Comparison of ENCODE assay signal across 8 cellular contexts in the genomic region with DNA sequence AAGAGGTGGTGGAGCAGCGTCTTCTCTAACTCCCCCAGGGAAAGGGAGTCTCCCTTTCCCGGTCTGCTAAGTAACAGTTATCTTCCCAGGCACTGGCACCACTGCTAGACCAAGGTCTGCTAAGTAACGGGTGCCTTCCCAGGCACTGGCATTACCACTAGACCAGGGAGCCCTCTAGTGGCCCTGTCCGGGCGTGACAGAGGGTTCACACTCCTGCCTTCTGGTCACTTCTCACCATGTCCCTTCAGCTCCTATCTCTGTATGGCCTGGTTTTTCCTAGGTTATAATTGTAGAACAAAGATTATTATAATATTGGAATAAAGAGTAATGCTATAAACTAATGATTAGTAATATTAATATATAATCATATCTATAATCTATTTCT. TPM values are rescaled to one million over a fixed set of nuclear protein-coding genes. Genes with fewer than 3 reads are reported as not detected.
DNase-seq lines count a peak whose midpoint lies in the region; ATAC-seq and TF ChIP-seq lines count a peak whose summit lies in the region.
"Not testable (repeated sequence)": the region's sequence is repeated elsewhere in the genome, so short reads cannot be mapped to it uniquely, and the experiment has no call there.

No MANE protein-coding gene starts in this region.

- DNase-seq in AML-193 (lab: John Stamatoyannopoulos, UW) (peak; percentile 26 to 48), NCI-H2196 treated with DMSO at 0.1 percent for 48 hours (lab: John Stamatoyannopoulos, UW; ENCODE audit: unreplicated experiment) (peak; percentile 28), UCSD-AML1 (lab: John Stamatoyannopoulos, UW; ENCODE audit: unreplicated experiment) (peak; percentile 54), hypothalamus (lab: John Stamatoyannopoulos, UW) (peak in 46 of 51 donors; percentile 4 to 93 (median 57)), spleen (peak; percentile 94)
- DNase-seq in astrocyte of the cerebellum (ENCODE audit: low read depth) = not testable (repeated sequence)

- not testable (repeated sequence) for H3K9me3 ChIP-seq in spleen

- ATAC-seq in GM18907 (IDR thresholded peaks at IDR 0.05; ENCODE audit: unreplicated experiment) = peak; percentile 37
- peak; percentile 35 for ATAC-seq in HG03045 (IDR thresholded peaks at IDR 0.05; ENCODE audit: unreplicated experiment)

- in situ Hi-C loops in astrocyte of the cerebellum (cut with HindIII; ENCODE audit: low sequenced_read_pairs) = loop anchor here (5.0 kb wide), 1 partner anchor 67 kb away; no protein-coding TSS in a partner anchor

- H3K4me3 ChIP-seq in astrocyte of the cerebellum (ENCODE audit: low read depth, low read length) = not testable (repeated sequence)
- peak overlapping the region in 1 of 8 donors; percentile 39 for H3K4me3 ChIP-seq in spleen

- WGBS in spleen, 5 donors = 0 to 11% (median 3%) methylated on average over 2 of the region's 5 CpGs

- peaks cover 3 to 82% (median 47%) of the 10 kb centered on the region in 6 donors for H3K36me3 ChIP-seq in spleen

- not testable (repeated sequence) for H3K27me3 ChIP-seq in spleen (replicated peaks in 1 of 7)

- intact Hi-C loops in spleen (cut with DNase I; ENCODE audit: low total_unique reads) = loop anchor here (10.0 kb wide), 1 partner anchor 210 kb away; no protein-coding TSS in a partner anchor

- not testable (repeated sequence) for TF ChIP-seq POLR2A in spleen (IDR thresholded peaks at IDR 0.05)

- TF ChIP-seq CTCF in astrocyte of the cerebellum (IDR thresholded peaks at IDR 0.05; ENCODE audit: low read depth, low read length, missing control alignments) (peak; percentile 50), spleen (IDR thresholded peaks at IDR 0.05 in 8 of 11, conservative IDR thresholded peaks at IDR 0.05 in 3 of 11) (peak in 9 of 11 experiments; percentile 19 to 78 (median 61))

- peak overlapping the region in 7 of 8 donors; percentile 41 to 90 (median 89) for H3K27ac ChIP-seq in spleen

- peaks cover 4 to 47% (median 19%) of the 10 kb centered on the region in 6 donors for H3K4me1 ChIP-seq in spleen

RNA-seq across cellular contexts. Expression of a gene that starts 12.6 kb away (rescaled TPM):
- 100 to 1,000 TPM in 2 of 7 donors, 10 to 100 TPM in 5; 66.2 to 114 (median 70.5) TPM for total RNA-seq in spleen
- 10 to 100 TPM; 56.8 to 97.5 (median 95.0) TPM for polyA plus RNA-seq in spleen

RNA-seq across cellular contexts. Expression of a gene that starts 28.0 kb away (rescaled TPM):
- total RNA-seq in spleen = 10 to 100 TPM; 19.8 to 61.1 (median 30.9) TPM
- polyA plus RNA-seq in spleen = 10 to 100 TPM in 2 of 3 donors, 1 to 10 TPM in 1; 5.8 to 18.8 (median 11.7) TPM

RNA-seq across cellular contexts. Expression of a gene that starts 37.8 kb away (rescaled TPM):
- not detected for total RNA-seq in spleen
- polyA plus RNA-seq in spleen = under 1 TPM; 0.09 to 0.22 (median 0.15) TPM
